In genomic region chr1:41268154-41268770, GRCh38 we compare ENCODE assay signal across 8 cellular contexts. TPM values are rescaled to one million over a fixed set of nuclear protein-coding genes. Genes with fewer than 3 reads are reported as not detected.
A peak's percentile ranks its signal among the peaks of the same experiment; 100 is the strongest.
DNase-seq lines count a peak whose midpoint lies in the region; ATAC-seq and TF ChIP-seq lines count a peak whose summit lies in the region.

No MANE protein-coding gene starts in this region.

- DNase-seq in ELR (ENCODE audit: low read depth) (peak; percentile 74), NAMALWA (ENCODE audit: low spot score) (peak; percentile 60), SKM-1 treated with dmso at 0.1 percent for 144 hours (lab: John Stamatoyannopoulos, UW; ENCODE audit: unreplicated experiment) (peak; percentile 42), head of caudate nucleus (peak; percentile 75 to 93 (median 85)), posterior cingulate gyrus (peak; percentile 67 to 97 (median 84)), upper lobe of left lung (peak; percentile 83 to 85)
- peak; percentile 63 for DNase-seq in activated naive CD4-positive, alpha-beta T cell treated with anti-CD3 and anti-CD28 coated beads, Interleukin-2, amount 50 U/mL, for 16 hours

- no peak overlapping the region for H3K4me3 ChIP-seq in upper lobe of left lung

- no peaks in the 10 kb centered on the region for H3K27me3 ChIP-seq in upper lobe of left lung

- no peak overlapping the region for H3K27ac ChIP-seq in upper lobe of left lung

- no peaks in the 10 kb centered on the region for H3K36me3 ChIP-seq in upper lobe of left lung

- ATAC-seq in upper lobe of left lung (ENCODE audit: low FRiP score in 2 of 2), result peak; percentile 69 to 93
- no peak for ATAC-seq in GM18511 (IDR thresholded peaks at IDR 0.05; ENCODE audit: unreplicated experiment)

- TF ChIP-seq POLR2A in upper lobe of left lung (IDR thresholded peaks at IDR 0.05), result no peak

- H3K4me1 ChIP-seq in upper lobe of left lung, result peaks cover 0 to 6% (median 0%) of the 10 kb centered on the region in 4 donors

- H3K9me3 ChIP-seq in upper lobe of left lung, result no peaks in the 10 kb centered on the region

- no peak for TF ChIP-seq EP300 in upper lobe of left lung (IDR thresholded peaks at IDR 0.05)

- WGBS in upper lobe of left lung, 2 donors, result 11 to 19% methylated on average over 6 to 8 of the region's 8 CpGs

- TF ChIP-seq CTCF in upper lobe of left lung (IDR thresholded peaks at IDR 0.05), result peak; percentile 92 to 97 (median 96)

- intact Hi-C loops in head of caudate nucleus (cut with DNase I), result loop anchor here (5.0 kb wide), 1 partner anchor 149 kb away; no protein-coding TSS in a partner anchor
- intact Hi-C loops in posterior cingulate gyrus (cut with DNase I), result loop anchor here (1.0 kb wide), 3 partner anchors 149 to 248 kb away; no protein-coding TSS in a partner anchor

RNA-seq across cellular contexts. Expression of gene SCMH1, which starts 26.2 kb away (rescaled TPM):
- 10 to 100 TPM; 31.4 to 54.5 (median 36.6) TPM for total RNA-seq in upper lobe of left lung
